9 cellular contexts compared by ENCODE assay signal in the genomic region with DNA sequence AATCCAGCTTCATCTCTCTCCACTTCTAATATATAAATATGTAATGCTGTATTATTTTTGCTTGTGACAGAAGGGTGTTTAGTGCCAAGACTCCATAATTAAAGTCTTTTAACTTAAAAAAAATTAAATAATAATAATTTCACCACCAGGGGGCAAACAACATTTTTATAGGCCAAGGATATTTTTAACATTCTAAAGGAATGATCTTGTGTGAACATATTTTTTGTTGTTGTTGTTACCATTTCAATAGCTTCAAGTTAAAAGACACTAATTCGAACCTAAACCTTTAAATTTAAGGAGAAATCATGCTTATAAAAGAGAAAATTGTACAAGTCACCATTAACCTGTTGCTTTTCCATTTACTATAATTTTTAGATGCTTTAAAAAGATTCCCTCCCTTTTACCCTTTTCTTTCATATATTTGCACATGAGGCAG. TPM values are rescaled to one million over a fixed set of nuclear protein-coding genes. Genes with fewer than 3 reads are reported as not detected.
A peak's percentile ranks its signal among the peaks of the same experiment; 100 is the strongest.
DNase-seq lines count a peak whose midpoint lies in the region; ATAC-seq, FAIRE-seq and TF ChIP-seq lines count a peak whose summit lies in the region.
"Had no signal": no experiment of that assay in that cellular context is flagged by ENCODE, and none has a peak within 500 bp of the region (broad histone marks: within the 10 kb centered on the region; RNA-seq: fewer than 3 reads in every experiment).

No MANE protein-coding gene starts in this region.

- H3K4me3 ChIP-seq in Karpas-422 (ENCODE audit: low read length) (no peak overlapping the region), cardiac fibroblast (replicated peaks in 1 of 2; ENCODE audit: low read depth in 2 of 2, low read length in 2 of 2) (no peak overlapping the region), neural progenitor cell (no peak overlapping the region), H7 (ENCODE audit: insufficient read depth, low read depth, low read length) (no peak overlapping the region)

- no peaks in the 10 kb centered on the region for H3K36me3 Mint-ChIP-seq in neural progenitor cell

- no peak overlapping the region for H3K4me3 Mint-ChIP-seq in neural progenitor cell

- no peaks in the 10 kb centered on the region for H3F3A ChIP-seq in neural progenitor cell (ENCODE audit: low read depth)

- H3K9me3 Mint-ChIP-seq in neural progenitor cell, result peaks cover 9% of the 10 kb centered on the region

- DNase-seq in D721Med (ENCODE audit: insufficient read length, low spot score) (no peak), Karpas-422 (peak; percentile 62), cardiac fibroblast (ENCODE audit: low read depth in 2 of 2) (peak; percentile 56 to 58), neural progenitor cell (ENCODE audit: low spot score) (no peak), H7 (no peak)
- DNase-seq: activated T-cell treated with anti-CD3 and anti-CD28 coated beads for 4 hours, NCI-H1930 had no signal

- no peak for FAIRE-seq in D721Med (lab: Jason Lieb, UNC)

- H3K9me2 ChIP-seq in Karpas-422 (replicated peaks; ENCODE audit: insufficient read depth, low read length), result no peaks in the 10 kb centered on the region

- H3K27ac Mint-ChIP-seq in neural progenitor cell, result no peak overlapping the region

- H3K4me2 ChIP-seq in Karpas-422 (ENCODE audit: low read depth, low read length, poor library complexity, severe bottlenecking) (no peak overlapping the region), neural progenitor cell (no peak overlapping the region)

- no peaks in the 10 kb centered on the region for H3K4me1 ChIP-seq in Karpas-422 (ENCODE audit: low read length)
- H3K4me1 ChIP-seq in neural progenitor cell, result no peaks in the 10 kb centered on the region

- no peaks in the 10 kb centered on the region for H3K79me2 ChIP-seq in Karpas-422 (ENCODE audit: low read length)
- H3K79me2 ChIP-seq in neural progenitor cell (ENCODE audit: low read depth), result no peaks in the 10 kb centered on the region

- TF ChIP-seq CTCF in D721Med (IDR thresholded peaks at IDR 0.05; ENCODE audit: insufficient read depth, missing control alignments) (peak; percentile 27), cardiac fibroblast (IDR thresholded peaks at IDR 0.05; ENCODE audit: low read depth, low read length) (no peak), neural progenitor cell (IDR thresholded peaks at IDR 0.05) (peak; percentile 60)

- no peaks in the 10 kb centered on the region for H4K20me1 ChIP-seq in Karpas-422 (ENCODE audit: insufficient read depth, low read depth, low read length)
- no peaks in the 10 kb centered on the region for H4K20me1 ChIP-seq in neural progenitor cell (ENCODE audit: low read depth)

- no peak overlapping the region for H3K27ac ChIP-seq in Karpas-422 (ENCODE audit: low read length)
- no peak overlapping the region for H3K27ac ChIP-seq in neural progenitor cell

- H3K9me3 ChIP-seq in Karpas-422 (ENCODE audit: low read length) (no peaks in the 10 kb centered on the region), neural progenitor cell (ENCODE audit: low read depth) (no peaks in the 10 kb centered on the region)

- no peak overlapping the region for H2AFZ ChIP-seq in Karpas-422 (ENCODE audit: low read length)
- no peak overlapping the region for H2AFZ ChIP-seq in neural progenitor cell (replicated peaks)

- ATAC-seq in HG02678 (IDR thresholded peaks at IDR 0.05; ENCODE audit: unreplicated experiment) (no peak), HG03097 (IDR thresholded peaks at IDR 0.05; ENCODE audit: low FRiP score, unreplicated experiment) (no peak)

- no peaks in the 10 kb centered on the region for H3K4me1 Mint-ChIP-seq in neural progenitor cell

- H3K9ac ChIP-seq in Karpas-422 (ENCODE audit: low read length) (no peak overlapping the region), neural progenitor cell (no peak overlapping the region)

- H3K36me3 ChIP-seq in Karpas-422 (ENCODE audit: insufficient read depth, low read length) (no peaks in the 10 kb centered on the region), neural progenitor cell (no peaks in the 10 kb centered on the region), H7 (replicated peaks; ENCODE audit: control insufficient read depth, insufficient read depth, low read length) (no peaks in the 10 kb centered on the region)

- H3K27me3 Mint-ChIP-seq in neural progenitor cell (ENCODE audit: insufficient read depth, low read depth), result no peaks in the 10 kb centered on the region

- H3K27me3 ChIP-seq in Karpas-422 (ENCODE audit: low read length) (no peaks in the 10 kb centered on the region; the same call in 1 of the 2 replicates), neural progenitor cell (no peaks in the 10 kb centered on the region), H7 (ENCODE audit: control insufficient read depth, insufficient read depth, low read length) (no peaks in the 10 kb centered on the region)

RNA-seq across cellular contexts. Expression of a gene that starts 7.5 kb away (rescaled TPM):
- 3.2 and 4.4 TPM in 2 replicates for total RNA-seq in Karpas-422 (2014; rRNA removed; shearing (Covaris generic); ENCODE audit: low replicate concordance)
- total RNA-seq in neural progenitor cell (ENCODE audit: low replicate concordance), result 24.9 and 55.3 TPM in 2 replicates
- 17.9 and 20.4 TPM in 2 replicates for total RNA-seq in H7 (2014; rRNA removed; shearing (Covaris generic))

Comparison
In these comparisons a context has a peak if more than half of its experiments do, and no peak if none do; other contexts are left out.
1. DNase-seq: peak in Karpas-422 (single experiment) and cardiac fibroblast (2 of 2); none in D721Med (single experiment), neural progenitor cell (single experiment) and H7 (single experiment).